In genomic region chr18:50033004-50033403, GRCh38 we compare ENCODE assay signal across 5 cellular contexts.
"Had no signal": no experiment of that assay in that cellular context is flagged by ENCODE, and none has a peak within 500 bp of the region (broad histone marks: within the 10 kb centered on the region; RNA-seq: fewer than 3 reads in every experiment).

No MANE protein-coding gene starts in this region.

- H3K4me1 Mint-ChIP-seq: H9, IgD-negative memory B cell had no signal

- H3K4me3 Mint-ChIP-seq: GM23338, H9, IgD-negative memory B cell had no signal

- DNase-seq: H9, HCEC 1CT had no signal

- H3K27ac Mint-ChIP-seq: GM23338, H9, IgD-negative memory B cell had no signal

- H3K27me3 Mint-ChIP-seq: IgD-negative memory B cell had no signal

- H3K9me3 Mint-ChIP-seq: GM23338, H9 had no signal

- ATAC-seq: GM23338, HepG2 had no signal
